In genomic region chr12:103505371-103506236, GRCh38 we compare ENCODE assay signal across 8 cellular contexts. TPM values are rescaled to one million over a fixed set of nuclear protein-coding genes. Genes with fewer than 3 reads are reported as not detected.
DNase-seq lines count a peak whose midpoint lies in the region; ATAC-seq and FAIRE-seq lines count a peak whose summit lies in the region.
"Had no signal": no experiment of that assay in that cellular context is flagged by ENCODE, and none has a peak within 500 bp of the region (broad histone marks: within the 10 kb centered on the region; RNA-seq: fewer than 3 reads in every experiment).

No MANE protein-coding gene starts in this region.

- H3K9me3 Mint-ChIP-seq in activated CD4-positive, alpha-beta memory T cell treated with anti-CD3 and anti-CD28 coated beads for 36 hours, result no peaks in the 10 kb centered on the region

- peaks cover 20% of the 10 kb centered on the region for H3K4me1 Mint-ChIP-seq in activated CD4-positive, alpha-beta memory T cell treated with anti-CD3 and anti-CD28 coated beads for 36 hours (ENCODE audit: low read depth)

- ATAC-seq in HG02884 (IDR thresholded peaks at IDR 0.05; ENCODE audit: unreplicated experiment), result peak; percentile 96

- H3K36me3 Mint-ChIP-seq in activated CD4-positive, alpha-beta memory T cell treated with anti-CD3 and anti-CD28 coated beads for 36 hours, result no peaks in the 10 kb centered on the region

- POLR2A ChIA-PET in activated CD4-positive, alpha-beta memory T cell treated with anti-CD3 and anti-CD28 coated beads for 36 hours (lab: Charles Lee), result no interaction called here

- intact Hi-C loops in activated CD4-positive, alpha-beta memory T cell treated with anti-CD3 and anti-CD28 coated beads for 36 hours (cut with micrococcal nuclease), result loop anchor here (1.0 to 2.0 kb wide), 8 partner anchors 9 to 627 kb away; no protein-coding TSS in a partner anchor

- no peak overlapping the region for H3K27ac Mint-ChIP-seq in activated CD4-positive, alpha-beta memory T cell treated with anti-CD3 and anti-CD28 coated beads for 36 hours

- H3K4me3 Mint-ChIP-seq in activated CD4-positive, alpha-beta memory T cell treated with anti-CD3 and anti-CD28 coated beads for 36 hours, result no peak overlapping the region

- CTCF ChIA-PET in activated CD4-positive, alpha-beta memory T cell treated with anti-CD3 and anti-CD28 coated beads for 36 hours (lab: Charles Lee), result interaction anchor here (1.0 kb wide), 1 partner anchor 43 kb away, joined by 3 read pairs; no protein-coding TSS in a partner anchor

- peaks cover 5% of the 10 kb centered on the region for H3K27me3 Mint-ChIP-seq in activated CD4-positive, alpha-beta memory T cell treated with anti-CD3 and anti-CD28 coated beads for 36 hours

- DNase-seq in GM19239 (ENCODE audit: insufficient read length, low spot score), result peak; percentile 38
- DNase-seq in activated CD4-positive, alpha-beta memory T cell treated with anti-CD3 and anti-CD28 coated beads for 36 hours, result peak; percentile 86
- DNase-seq in stimulated activated CD4-positive, alpha-beta T cell treated with anti-CD3 and anti-CD28 coated beads, Interleukin-4, amount 100 ng/mL, for 24 hours, result peak; percentile 61
- no peak for DNase-seq in NCI-H1105 (lab: John Stamatoyannopoulos, UW)
- no peak for DNase-seq in NCI-H526 treated with DMSO at 0.1 percent for 48 hours (lab: John Stamatoyannopoulos, UW)
- no peak for DNase-seq in DMS79 (lab: John Stamatoyannopoulos, UW)
- DNase-seq: NCI-H2029 had no signal

- peak; percentile 99 for FAIRE-seq in GM19239 (lab: Jason Lieb, UNC)

RNA-seq across cellular contexts. Expression of gene C12orf42, which starts 9.8 kb away (rescaled TPM):
- total RNA-seq in activated CD4-positive, alpha-beta memory T cell treated with anti-CD3 and anti-CD28 coated beads for 36 hours, result not detected

Comparison
In these comparisons a context has a peak if more than half of its experiments do, and no peak if none do; other contexts are left out.
1. DNase-seq: peak in GM19239 (single experiment), activated CD4-positive, alpha-beta memory T cell treated with anti-CD3 and anti-CD28 coated beads for 36 hours (single experiment) and stimulated activated CD4-positive, alpha-beta T cell treated with anti-CD3 and anti-CD28 coated beads, Interleukin-4, amount 100 ng/mL, for 24 hours (single experiment); none in NCI-H1105 (single experiment), NCI-H526 treated with DMSO at 0.1 percent for 48 hours (single experiment) and DMS79 (single experiment).